In genomic region chr1:67771152-67771551, GRCh38 we compare ENCODE assay signal across 10 cellular contexts.
DNase-seq lines count a peak whose midpoint lies in the region; ATAC-seq and TF ChIP-seq lines count a peak whose summit lies in the region.
"Had no signal": no experiment of that assay in that cellular context is flagged by ENCODE, and none has a peak within 500 bp of the region (broad histone marks: within the 10 kb centered on the region; RNA-seq: fewer than 3 reads in every experiment).

No MANE protein-coding gene starts in this region.

- H3K4me2 ChIP-seq in PC-3 (ENCODE audit: low read length) = peak overlapping the region; percentile 9

- H3F3A ChIP-seq in PC-3 (ENCODE audit: low read length, unreplicated experiment) = no peaks in the 10 kb centered on the region

- CTCF ChIA-PET in PC-3 (lab: Charles Lee) = interaction anchor here (0.7 to 1.0 kb wide), 2 partner anchors 11 to 60 kb away, joined by 3 to 4 read pairs; no protein-coding TSS in a partner anchor

- ATAC-seq in GM18498 (IDR thresholded peaks at IDR 0.05; ENCODE audit: unreplicated experiment) (peak; percentile 38), PC-3 (peak; percentile 81), HG03095 (IDR thresholded peaks at IDR 0.05; ENCODE audit: unreplicated experiment) (no peak)

- peaks cover 40% of the 10 kb centered on the region for H3K4me1 ChIP-seq in PC-3 (ENCODE audit: insufficient read depth, low read length)

- no peaks in the 10 kb centered on the region for H3K36me3 ChIP-seq in PC-3 (ENCODE audit: low read depth, low read length)

- H3K4me3 ChIP-seq in PC-3 (ENCODE audit: low read length) (no peak overlapping the region), epithelial cell of proximal tubule (ENCODE audit: low read depth, low read length) (no peak overlapping the region), retinal pigment epithelial cell (ENCODE audit: low read length) (no peak overlapping the region)
- H3K4me3 ChIP-seq: Peyer's patch had no signal

- POLR2A ChIA-PET in PC-3 (lab: Charles Lee; ENCODE audit: unreplicated experiment) = interaction anchor here (0.5 to 0.9 kb wide), 4 partner anchors 60 to 644 kb away, joined by 3 to 7 read pairs (median 4); partner anchors contain the start of gene GADD45A

- H3K9me3 ChIP-seq in PC-3 (ENCODE audit: low read length) = no peaks in the 10 kb centered on the region
- H3K9me3 ChIP-seq: Peyer's patch had no signal

- no peaks in the 10 kb centered on the region for H4K20me1 ChIP-seq in PC-3 (ENCODE audit: low read length)

- H2AFZ ChIP-seq in PC-3 (ENCODE audit: low read length) = no peak overlapping the region

- H3K27ac ChIP-seq in PC-3 (ENCODE audit: low read length) = peak overlapping the region; percentile 79

- H3K9me2 ChIP-seq in PC-3 (replicated peaks; ENCODE audit: low read length) = no peaks in the 10 kb centered on the region

- peak; percentile 98 for DNase-seq in PC-3
- no peak for DNase-seq in epithelial cell of proximal tubule (ENCODE audit: low read depth)
- peak; percentile 92 for DNase-seq in retinal pigment epithelial cell (ENCODE audit: low read depth)
- DNase-seq in stimulated activated CD4-positive, alpha-beta T cell treated with anti-CD3 and anti-CD28 coated beads, Interleukin-4, amount 100 ng/mL, for 24 hours = no peak
- DNase-seq in H4 (ENCODE audit: low spot score) = no peak
- DNase-seq: caudate nucleus, NCI-H1048 had no signal

- TF ChIP-seq CTCF in PC-3 (conservative IDR thresholded peaks at IDR 0.05; ENCODE audit: low read depth, low read length) (peak; percentile 70), epithelial cell of proximal tubule (conservative IDR thresholded peaks at IDR 0.05; ENCODE audit: low read depth, low read length) (peak; percentile 31), retinal pigment epithelial cell (conservative IDR thresholded peaks at IDR 0.05; ENCODE audit: low read depth, low read length) (peak; percentile 36)

- BruUV-seq in PC-3 (replicated peaks; lab: Mats Ljungman, UMichigan) = no TSS peak

- H3K9ac ChIP-seq in PC-3 (ENCODE audit: low read length) = no peak overlapping the region

- H3K79me2 ChIP-seq in PC-3 (ENCODE audit: low read length) = peaks cover 4% of the 10 kb centered on the region; the same call in 1 of the 2 replicates

- intact Hi-C loops in PC-3 (cut with micrococcal nuclease) = loop anchor here (1.0 kb wide), 1 partner anchor 79 kb away; no protein-coding TSS in a partner anchor

- H3K27me3 ChIP-seq in PC-3 (ENCODE audit: low read length) = no peaks in the 10 kb centered on the region
- H3K27me3 ChIP-seq: Peyer's patch had no signal

Comparison
In these comparisons a context has a peak if more than half of its experiments do, and no peak if none do; other contexts are left out.
1. DNase-seq: peak in PC-3 (single experiment) and retinal pigment epithelial cell (single experiment); none in epithelial cell of proximal tubule (single experiment), stimulated activated CD4-positive, alpha-beta T cell treated with anti-CD3 and anti-CD28 coated beads, Interleukin-4, amount 100 ng/mL, for 24 hours (single experiment) and H4 (single experiment).
2. Peak in every context shown above with its lines, with median percentiles within 50 percentile points of each other: CTCF ChIP-seq.